ENCODE assay signal across 8 cellular contexts in the genomic region with DNA sequence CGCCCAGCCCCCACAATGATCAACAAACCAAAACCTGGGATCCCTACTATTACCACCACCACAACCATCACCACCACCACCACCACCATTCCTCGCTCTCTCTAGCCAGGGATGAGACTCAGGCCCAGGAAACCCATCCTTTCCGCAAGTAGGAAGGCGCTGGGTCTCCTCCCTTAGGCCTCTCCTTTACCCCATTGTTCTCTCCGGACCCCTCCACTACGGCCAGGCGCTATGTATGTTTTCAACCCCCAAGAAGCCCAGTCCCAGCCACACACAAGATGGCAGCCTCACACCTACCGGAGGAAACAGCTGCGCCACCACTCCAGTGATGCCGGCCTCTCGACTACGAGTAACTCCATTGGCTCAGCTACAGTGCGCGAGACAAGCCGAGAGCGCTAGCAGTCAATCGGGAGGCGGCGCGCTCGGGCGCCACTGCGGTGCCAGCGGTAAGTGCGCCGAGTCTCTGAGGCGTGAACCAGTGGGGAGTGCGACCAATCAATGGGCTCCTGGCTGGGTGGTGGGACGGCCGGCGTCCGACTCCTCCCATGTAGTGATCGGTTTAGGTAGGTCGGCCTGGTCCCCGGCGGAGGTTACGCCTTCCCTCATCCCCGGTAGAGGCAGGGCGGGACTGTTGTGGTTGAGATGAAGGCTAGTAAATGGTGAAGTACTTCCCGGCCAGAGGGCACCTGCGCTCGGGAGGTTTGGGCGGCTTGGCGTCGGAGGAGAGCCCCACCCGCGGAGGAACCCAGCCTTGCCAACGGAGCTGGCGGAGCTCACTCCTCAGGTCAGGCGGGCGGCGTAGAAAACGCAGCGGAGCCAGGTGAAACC. TPM values are rescaled to one million over a fixed set of nuclear protein-coding genes. Genes with fewer than 3 reads are reported as not detected.
DNase-seq lines count a peak whose midpoint lies in the region; ATAC-seq and TF ChIP-seq lines count a peak whose summit lies in the region.

A gene (minus strand): TSS at position 376 of the 828 bp plus-strand sequence. CDS start 61,154 bp downstream, outside the sequence.
A gene with protein sequence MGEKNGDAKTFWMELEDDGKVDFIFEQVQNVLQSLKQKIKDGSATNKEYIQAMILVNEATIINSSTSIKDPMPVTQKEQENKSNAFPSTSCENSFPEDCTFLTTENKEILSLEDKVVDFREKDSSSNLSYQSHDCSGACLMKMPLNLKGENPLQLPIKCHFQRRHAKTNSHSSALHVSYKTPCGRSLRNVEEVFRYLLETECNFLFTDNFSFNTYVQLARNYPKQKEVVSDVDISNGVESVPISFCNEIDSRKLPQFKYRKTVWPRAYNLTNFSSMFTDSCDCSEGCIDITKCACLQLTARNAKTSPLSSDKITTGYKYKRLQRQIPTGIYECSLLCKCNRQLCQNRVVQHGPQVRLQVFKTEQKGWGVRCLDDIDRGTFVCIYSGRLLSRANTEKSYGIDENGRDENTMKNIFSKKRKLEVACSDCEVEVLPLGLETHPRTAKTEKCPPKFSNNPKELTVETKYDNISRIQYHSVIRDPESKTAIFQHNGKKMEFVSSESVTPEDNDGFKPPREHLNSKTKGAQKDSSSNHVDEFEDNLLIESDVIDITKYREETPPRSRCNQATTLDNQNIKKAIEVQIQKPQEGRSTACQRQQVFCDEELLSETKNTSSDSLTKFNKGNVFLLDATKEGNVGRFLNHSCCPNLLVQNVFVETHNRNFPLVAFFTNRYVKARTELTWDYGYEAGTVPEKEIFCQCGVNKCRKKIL (plus strand): TSS at position 586 of the 828 bp plus-strand sequence. CDS start 7,620 bp downstream, outside the sequence.

- H3K4me1 ChIP-seq in Caco-2: no peaks in the 10 kb centered on the region; the same call in 1 of the 2 replicates
- no peaks in the 10 kb centered on the region for H3K4me1 ChIP-seq in endodermal cell (ENCODE audit: control insufficient read depth, insufficient read depth, low read length)

- H3K9ac ChIP-seq in endodermal cell (ENCODE audit: extremely low read depth, low read length, poor library complexity, severe bottlenecking): peak within 1 kb of the TSS; percentile 91

- ATAC-seq in GM21360 (IDR thresholded peaks at IDR 0.05; ENCODE audit: unreplicated experiment): peak; percentile 92

- no peaks in the 10 kb centered on the region for H3K27me3 Mint-ChIP-seq in Caco-2 (ENCODE audit: insufficient read depth, unreplicated experiment)
- no peaks in the 10 kb centered on the region for H3K27me3 Mint-ChIP-seq in endodermal cell (ENCODE audit: insufficient read depth)

- peak; percentile 22 to 39 for TF ChIP-seq CTCF in Caco-2 (IDR thresholded peaks at IDR 0.05; ENCODE audit: insufficient read depth in 1 of 2, low read depth in 1 of 2, low read length in 1 of 2, severe bottlenecking in 1 of 2, unreplicated experiment in 1 of 2)
- peak; percentile 53 for TF ChIP-seq CTCF in endodermal cell (conservative IDR thresholded peaks at IDR 0.05)

- no TSS peak for BruUV-seq in Caco-2 (replicated peaks; lab: Mats Ljungman, UMichigan)

- H3K4me1 Mint-ChIP-seq in Caco-2 (ENCODE audit: low read depth, unreplicated experiment) (peaks cover 6% of the 10 kb centered on the region), endodermal cell (peaks cover 3% of the 10 kb centered on the region)

- CTCF ChIA-PET in Caco-2 (lab: Charles Lee): interaction anchor here (0.8 to 2.9 kb wide), 9 partner anchors 10 to 492 kb away, joined by 3 to 12 read pairs (median 4); a partner anchor contains a TSS

- POLR2A ChIA-PET in Caco-2 (lab: Charles Lee): interaction anchor here (0.5 to 1.7 kb wide), 14 partner anchors 16 to 1000 kb away, joined by 3 to 10 read pairs (median 4); a partner anchor contains a TSS

- no peaks in the 10 kb centered on the region for H3K36me3 ChIP-seq in Caco-2 (ENCODE audit: control insufficient read depth, insufficient read depth, low read length)
- peaks cover 6% of the 10 kb centered on the region for H3K36me3 ChIP-seq in endodermal cell (ENCODE audit: control insufficient read depth, insufficient read depth, low read length)

- peak within 1 kb of the TSS; percentile 60 for H3K4me3 ChIP-seq in Caco-2 (ENCODE audit: low read depth, low read length)
- H3K4me3 ChIP-seq in endodermal cell (ENCODE audit: low read length): peak within 1 kb of the TSS; percentile 84

- peaks cover 7% of the 10 kb centered on the region for H3K36me3 Mint-ChIP-seq in Caco-2 (ENCODE audit: insufficient read depth, unreplicated experiment)
- peaks cover 1% of the 10 kb centered on the region for H3K36me3 Mint-ChIP-seq in endodermal cell (ENCODE audit: low read depth)

- DNase-seq in Caco-2 (peak; percentile 99 to 100), HT1080 (ENCODE audit: low read depth) (peak; percentile 100), NOMO-1 treated with dmso at 0.1 percent for 144 hours (lab: John Stamatoyannopoulos, UW; ENCODE audit: unreplicated experiment) (peak; percentile 99), endodermal cell (peak; percentile 100), mesenteric fat pad (ENCODE audit: low spot score) (peak; percentile 99)
- peak; percentile 96 for DNase-seq in activated CD8-positive, alpha-beta memory T cell treated with anti-CD3 and anti-CD28 coated beads, Interleukin-2, amount 50 U/mL, for 24 hours (ENCODE audit: extremely low read depth)
- peak; percentile 91 for DNase-seq in stimulated activated CD8-positive, alpha-beta memory T cell treated with anti-CD3 and anti-CD28 coated beads, Interleukin-15, amount 100 ng/mL, for 24 hours (ENCODE audit: low read depth)

- peak within 1 kb of the TSS; percentile 90 for H3K27ac ChIP-seq in endodermal cell (ENCODE audit: low read depth, low read length)

- H3K4me3 Mint-ChIP-seq in Caco-2 (ENCODE audit: unreplicated experiment) (peak within 1 kb of the TSS; percentile 87), endodermal cell (peak within 1 kb of the TSS; percentile 93)

- H3K27ac Mint-ChIP-seq in Caco-2 (ENCODE audit: unreplicated experiment) (peak within 1 kb of the TSS; percentile 90), endodermal cell (peak within 1 kb of the TSS; percentile 99)

- H3K9me3 Mint-ChIP-seq in Caco-2 (ENCODE audit: unreplicated experiment) (no peaks in the 10 kb centered on the region), endodermal cell (no peaks in the 10 kb centered on the region)

- 0 to 3% methylated on average over 29 to 54 of the region's 54 CpGs for WGBS in endodermal cell (ENCODE audit: insufficient coverage in 1 of 2, insufficient read length in 1 of 2), 2 experiments

- intact Hi-C loops in Caco-2 (cut with micrococcal nuclease; ENCODE audit: unreplicated experiment): loop anchor here (1.0 to 5.0 kb wide), 5 partner anchors 43 to 493 kb away; a partner anchor contains a TSS

- H3K27me3 ChIP-seq in Caco-2 (replicated peaks; ENCODE audit: control insufficient read depth, insufficient read depth, low read length) (no peaks in the 10 kb centered on the region), endodermal cell (ENCODE audit: control insufficient read depth, insufficient read depth, low read length, poor library complexity, severe bottlenecking) (no peaks in the 10 kb centered on the region)

- no peaks in the 10 kb centered on the region for H3K9me3 ChIP-seq in Caco-2
- H3K9me3 ChIP-seq in endodermal cell (ENCODE audit: control insufficient read depth, low read length): no peaks in the 10 kb centered on the region

RNA-seq across cellular contexts. Expression of the first gene that starts in this region (rescaled TPM):
- total RNA-seq in Caco-2 (2022) (40.6 and 48.6 TPM in 2 replicates), endodermal cell (1 to 10 TPM; 5.3 to 8.6 TPM), mesenteric fat pad (9.3 TPM)
- total RNA-seq in HT1080 (2014; rRNA removed; shearing (Covaris generic)): 1.5 and 2.1 TPM in 2 replicates
- 1.7 and 3.2 TPM in 2 replicates for polyA plus RNA-seq in HT1080 (2015; cell fraction: cytosol; rRNA removed)
- 1.9 and 2.1 TPM in 2 replicates for polyA plus RNA-seq in HT1080 (2015; cell fraction: nucleus; rRNA removed)
- 10.3 TPM for polyA plus RNA-seq in endodermal cell (2013, experiment 1 of 2)
- 11.5 TPM for polyA plus RNA-seq in endodermal cell (2013, experiment 2 of 2)

RNA-seq across cellular contexts. Expression of the second gene that starts in this region (rescaled TPM):
- 14.7 and 15.5 TPM in 2 replicates for total RNA-seq in Caco-2 (2022)
- 4.2 and 5.1 TPM in 2 replicates for total RNA-seq in HT1080 (2014; rRNA removed; shearing (Covaris generic))
- polyA plus RNA-seq in HT1080 (2015; cell fraction: cytosol; rRNA removed): 3.7 and 5.2 TPM in 2 replicates
- 6.6 and 7.0 TPM in 2 replicates for polyA plus RNA-seq in HT1080 (2015; cell fraction: nucleus; rRNA removed)
- 1 to 10 TPM; 7.8 to 9.5 TPM for total RNA-seq in endodermal cell
- 7.6 TPM for polyA plus RNA-seq in endodermal cell (2013, experiment 1 of 2)
- 7.0 TPM for polyA plus RNA-seq in endodermal cell (2013, experiment 2 of 2)
- total RNA-seq in mesenteric fat pad: 8.1 TPM

Comparison
In these comparisons a context has a peak if more than half of its experiments do, and no peak if none do; other contexts are left out.
1. Peak in every context shown above with its lines: DNase-seq, ATAC-seq, H3K4me3 ChIP-seq and H3K27ac ChIP-seq.